Comparison of ENCODE assay signal across 1 cellular context in the genomic region with DNA sequence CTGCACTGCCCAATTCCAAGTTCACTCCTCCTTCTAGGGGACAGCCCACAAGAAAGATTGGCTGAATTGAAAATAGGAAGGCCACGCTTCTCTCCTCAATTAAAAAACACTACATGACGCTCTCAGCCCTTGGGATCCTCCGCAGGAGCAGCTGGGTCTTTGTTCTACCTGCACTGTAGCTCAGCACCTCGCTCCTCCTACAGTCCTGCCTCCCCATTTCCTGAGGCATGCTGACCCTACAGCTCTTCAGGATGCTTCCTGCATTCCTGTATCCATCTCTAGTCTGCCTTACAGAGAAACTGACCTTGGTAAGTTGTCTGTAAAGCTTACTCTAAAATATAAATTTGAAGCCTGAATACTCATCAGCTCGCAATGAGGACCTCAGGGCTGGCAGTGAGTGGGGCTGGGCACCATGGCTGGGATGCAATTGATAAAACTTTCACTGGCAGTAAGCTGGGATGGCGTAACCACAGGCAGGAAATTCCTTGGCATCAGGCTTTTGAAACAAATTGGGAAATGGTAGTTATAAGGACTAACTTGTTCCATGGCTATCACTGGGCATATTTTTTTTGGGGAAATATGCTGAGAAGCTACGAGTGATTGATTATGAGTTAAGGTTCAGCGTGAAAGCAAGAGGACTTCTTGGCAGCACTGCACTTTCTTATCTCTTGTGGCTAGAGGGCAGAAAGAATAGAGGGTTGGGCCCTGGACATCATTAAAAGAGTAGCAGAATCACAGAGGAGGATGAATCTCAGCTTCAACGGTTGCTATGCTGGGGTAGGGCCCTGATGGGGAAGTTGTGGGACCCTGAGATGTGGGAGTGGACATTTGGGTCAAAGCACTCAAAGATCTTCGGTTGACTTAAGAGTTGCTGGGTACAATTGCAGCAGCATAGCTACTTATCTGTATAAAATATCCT.
TF ChIP-seq lines count a peak whose summit lies in the region.

No MANE protein-coding gene starts in this region.

TF ChIP-seq in SK-N-SH, 30 proteins besides CTCF, POLR2A, EP300 and RAD21 (continued from another document):
- TF ChIP-seq YY1 (IDR thresholded peaks at IDR 0.05; ENCODE audit: low read depth) (no peak), MEF2A (IDR thresholded peaks at IDR 0.05; ENCODE audit: borderline replicate concordance, low read depth) (no peak), TEAD4 (IDR thresholded peaks at IDR 0.05; ENCODE audit: borderline replicate concordance, insufficient read depth) (no peak)
- TF ChIP-seq, protein P1, sequence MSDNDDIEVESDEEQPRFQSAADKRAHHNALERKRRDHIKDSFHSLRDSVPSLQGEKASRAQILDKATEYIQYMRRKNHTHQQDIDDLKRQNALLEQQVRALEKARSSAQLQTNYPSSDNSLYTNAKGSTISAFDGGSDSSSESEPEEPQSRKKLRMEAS (IDR thresholded peaks at IDR 0.05; ENCODE audit: low read depth) = no peak
- TF ChIP-seq, protein P2, sequence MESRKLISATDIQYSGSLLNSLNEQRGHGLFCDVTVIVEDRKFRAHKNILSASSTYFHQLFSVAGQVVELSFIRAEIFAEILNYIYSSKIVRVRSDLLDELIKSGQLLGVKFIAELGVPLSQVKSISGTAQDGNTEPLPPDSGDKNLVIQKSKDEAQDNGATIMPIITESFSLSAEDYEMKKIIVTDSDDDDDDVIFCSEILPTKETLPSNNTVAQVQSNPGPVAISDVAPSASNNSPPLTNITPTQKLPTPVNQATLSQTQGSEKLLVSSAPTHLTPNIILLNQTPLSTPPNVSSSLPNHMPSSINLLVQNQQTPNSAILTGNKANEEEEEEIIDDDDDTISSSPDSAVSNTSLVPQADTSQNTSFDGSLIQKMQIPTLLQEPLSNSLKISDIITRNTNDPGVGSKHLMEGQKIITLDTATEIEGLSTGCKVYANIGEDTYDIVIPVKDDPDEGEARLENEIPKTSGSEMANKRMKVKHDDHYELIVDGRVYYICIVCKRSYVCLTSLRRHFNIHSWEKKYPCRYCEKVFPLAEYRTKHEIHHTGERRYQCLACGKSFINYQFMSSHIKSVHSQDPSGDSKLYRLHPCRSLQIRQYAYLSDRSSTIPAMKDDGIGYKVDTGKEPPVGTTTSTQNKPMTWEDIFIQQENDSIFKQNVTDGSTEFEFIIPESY (IDR thresholded peaks at IDR 0.05; ENCODE audit: borderline replicate concordance, low read depth) = no peak
